ENCODE assay signal across 1 cellular context in genomic region chr20:24987244-24987643, GRCh38.
TF ChIP-seq lines count a peak whose summit lies in the region.

No MANE protein-coding gene starts in this region.

TF ChIP-seq in IMR-90, 13 proteins besides CTCF, POLR2A, EP300 and RAD21:
- TF ChIP-seq CEBPB (IDR thresholded peaks at IDR 0.05; ENCODE audit: low read depth, low read length) (peak; percentile 60), NFE2L2 (IDR thresholded peaks at IDR 0.05; ENCODE audit: low read depth, low read length) (no peak), MXI1 (IDR thresholded peaks at IDR 0.05; ENCODE audit: borderline replicate concordance, low read depth, low read length) (no peak)
